1 cellular context compared by ENCODE assay signal in genomic region chr2:160493227-160494028, GRCh38.
TF ChIP-seq lines count a peak whose summit lies in the region.

Gene RBMS1 (minus strand): TSS chr2:160493807. CDS start chr2:160493363, 444 bp downstream.

TF ChIP-seq in H1, 55 proteins besides CTCF, POLR2A, EP300 and RAD21 (continued from another document):
- TF ChIP-seq MAX (IDR thresholded peaks at IDR 0.05) (0 out of 2 replicates have a peak, but pooled peaks have one; percentile 16), CBX8 (IDR thresholded peaks at IDR 0.05; ENCODE audit: borderline replicate concordance, low read depth, low read length) (no peak), ASH2L (IDR thresholded peaks at IDR 0.05; ENCODE audit: low read length) (peak; percentile 92), POLR2AphosphoS5 (IDR thresholded peaks at IDR 0.05; ENCODE audit: low read depth, low read length) (peak; percentile 65; the same call in 1 of the 2 replicates), TBP (IDR thresholded peaks at IDR 0.05; ENCODE audit: low read depth, low read length) (peak; percentile 39; the same call in 1 of the 2 replicates), KDM4A (IDR thresholded peaks at IDR 0.05; ENCODE audit: low read depth, low read length, severe bottlenecking) (peak; percentile 25), TAF1 (IDR thresholded peaks at IDR 0.05; ENCODE audit: low read depth, low read length) (peak; percentile 72), JUND (IDR thresholded peaks at IDR 0.05; ENCODE audit: low read length) (no peak), TEAD4 (IDR thresholded peaks at IDR 0.05; ENCODE audit: low read depth, low read length) (no peak), PHF8 (conservative IDR thresholded peaks at IDR 0.05; ENCODE audit: low read depth, low read length) (peak; percentile 64), RBBP5 (IDR thresholded peaks at IDR 0.05; ENCODE audit: borderline replicate concordance, low read depth, low read length) (peak; percentile 23), SIN3A (conservative IDR thresholded peaks at IDR 0.05 in 1 of 2, IDR thresholded peaks at IDR 0.05 in 1 of 2; ENCODE audit: low read depth in 1 of 2, low read length in 2 of 2) (peak in 1 of 2 experiments; percentile 24; a peak in 1 of 4 replicates)
